ENCODE assay signal across 1 cellular context in genomic region chr2:85785027-85785822, GRCh38.
TF ChIP-seq lines count a peak whose summit lies in the region.

No MANE protein-coding gene starts in this region.

TF ChIP-seq in HepG2, 621 proteins besides CTCF, POLR2A, EP300 and RAD21 (continued from another document):
- TF ChIP-seq, protein P1, sequence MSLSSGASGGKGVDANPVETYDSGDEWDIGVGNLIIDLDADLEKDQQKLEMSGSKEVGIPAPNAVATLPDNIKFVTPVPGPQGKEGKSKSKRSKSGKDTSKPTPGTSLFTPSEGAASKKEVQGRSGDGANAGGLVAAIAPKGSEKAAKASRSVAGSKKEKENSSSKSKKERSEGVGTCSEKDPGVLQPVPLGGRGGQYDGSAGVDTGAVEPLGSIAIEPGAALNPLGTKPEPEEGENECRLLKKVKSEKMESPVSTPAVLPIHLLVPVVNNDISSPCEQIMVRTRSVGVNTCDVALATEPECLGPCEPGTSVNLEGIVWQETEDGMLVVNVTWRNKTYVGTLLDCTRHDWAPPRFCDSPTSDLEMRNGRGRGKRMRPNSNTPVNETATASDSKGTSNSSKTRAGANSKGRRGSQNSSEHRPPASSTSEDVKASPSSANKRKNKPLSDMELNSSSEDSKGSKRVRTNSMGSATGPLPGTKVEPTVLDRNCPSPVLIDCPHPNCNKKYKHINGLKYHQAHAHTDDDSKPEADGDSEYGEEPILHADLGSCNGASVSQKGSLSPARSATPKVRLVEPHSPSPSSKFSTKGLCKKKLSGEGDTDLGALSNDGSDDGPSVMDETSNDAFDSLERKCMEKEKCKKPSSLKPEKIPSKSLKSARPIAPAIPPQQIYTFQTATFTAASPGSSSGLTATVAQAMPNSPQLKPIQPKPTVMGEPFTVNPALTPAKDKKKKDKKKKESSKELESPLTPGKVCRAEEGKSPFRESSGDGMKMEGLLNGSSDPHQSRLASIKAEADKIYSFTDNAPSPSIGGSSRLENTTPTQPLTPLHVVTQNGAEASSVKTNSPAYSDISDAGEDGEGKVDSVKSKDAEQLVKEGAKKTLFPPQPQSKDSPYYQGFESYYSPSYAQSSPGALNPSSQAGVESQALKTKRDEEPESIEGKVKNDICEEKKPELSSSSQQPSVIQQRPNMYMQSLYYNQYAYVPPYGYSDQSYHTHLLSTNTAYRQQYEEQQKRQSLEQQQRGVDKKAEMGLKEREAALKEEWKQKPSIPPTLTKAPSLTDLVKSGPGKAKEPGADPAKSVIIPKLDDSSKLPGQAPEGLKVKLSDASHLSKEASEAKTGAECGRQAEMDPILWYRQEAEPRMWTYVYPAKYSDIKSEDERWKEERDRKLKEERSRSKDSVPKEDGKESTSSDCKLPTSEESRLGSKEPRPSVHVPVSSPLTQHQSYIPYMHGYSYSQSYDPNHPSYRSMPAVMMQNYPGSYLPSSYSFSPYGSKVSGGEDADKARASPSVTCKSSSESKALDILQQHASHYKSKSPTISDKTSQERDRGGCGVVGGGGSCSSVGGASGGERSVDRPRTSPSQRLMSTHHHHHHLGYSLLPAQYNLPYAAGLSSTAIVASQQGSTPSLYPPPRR (CRISPR knock-in tag; IDR thresholded peaks at IDR 0.05; ENCODE audit: borderline replicate concordance) = no peak
- TF ChIP-seq KLF6 (CRISPR knock-in tag; IDR thresholded peaks at IDR 0.05) = no peak
- no peak for TF ChIP-seq FOXC1 (CRISPR knock-in tag; IDR thresholded peaks at IDR 0.05; ENCODE audit: borderline replicate concordance)
- no peak for TF ChIP-seq CBX2 (IDR thresholded peaks at IDR 0.05; ENCODE audit: low read depth, low read length)
- no peak for TF ChIP-seq CBX2 (CRISPR knock-in tag; IDR thresholded peaks at IDR 0.05; ENCODE audit: low read depth)
